8 cellular contexts compared by ENCODE assay signal in genomic region chr1:84892657-84893618, GRCh38. TPM values are rescaled to one million over a fixed set of nuclear protein-coding genes. Genes with fewer than 3 reads are reported as not detected.
A peak's percentile ranks its signal among the peaks of the same experiment; 100 is the strongest.
DNase-seq lines count a peak whose midpoint lies in the region; ATAC-seq lines count a peak whose summit lies in the region.

Gene LPAR3 (minus strand): TSS chr1:84893206. CDS start chr1:84866120, 27,086 bp downstream.

- H3K36me3 Mint-ChIP-seq in activated naive CD8-positive, alpha-beta T cell treated with anti-CD3 and anti-CD28 coated beads for 36 hours = no peaks in the 10 kb centered on the region

- H3K27me3 Mint-ChIP-seq in activated naive CD8-positive, alpha-beta T cell treated with anti-CD3 and anti-CD28 coated beads for 36 hours = peaks cover 34% of the 10 kb centered on the region

- H3K9me3 ChIP-seq in iPS-18c (ENCODE audit: control insufficient read depth, insufficient read depth, low read length) = no peaks in the 10 kb centered on the region

- ATAC-seq in HG03460 (IDR thresholded peaks at IDR 0.05; ENCODE audit: unreplicated experiment) (no peak), GM21526 (IDR thresholded peaks at IDR 0.05; ENCODE audit: low FRiP score, unreplicated experiment) (no peak), GM21515 (IDR thresholded peaks at IDR 0.05; ENCODE audit: unreplicated experiment) (no peak)

- H3K9me3 Mint-ChIP-seq in activated naive CD8-positive, alpha-beta T cell treated with anti-CD3 and anti-CD28 coated beads for 36 hours = no peaks in the 10 kb centered on the region

- peak within 1 kb of the TSS; percentile 77 for H3K4me3 Mint-ChIP-seq in activated naive CD8-positive, alpha-beta T cell treated with anti-CD3 and anti-CD28 coated beads for 36 hours

- DNase-seq in EL (peak; percentile 58), NCI-H510A (lab: John Stamatoyannopoulos, UW) (peak; percentile 52)
- DNase-seq in activated naive CD8-positive, alpha-beta T cell treated with anti-CD3 and anti-CD28 coated beads for 36 hours = peak; percentile 64
- peak in 2 of 3 experiments; percentile 2 to 26 for DNase-seq in stimulated activated CD4-positive, alpha-beta T cell treated with anti-CD3 and anti-CD28 coated beads, TNF-alpha, amount 100 ng/mL, for 24 hours (ENCODE audit: low read depth in 3 of 3)

- H3K4me3 ChIP-seq in iPS-18c (ENCODE audit: insufficient read depth, low read depth, low read length) = peak within 1 kb of the TSS; percentile 63

- H3K27ac Mint-ChIP-seq in activated naive CD8-positive, alpha-beta T cell treated with anti-CD3 and anti-CD28 coated beads for 36 hours = peak within 1 kb of the TSS; percentile 17

- peaks cover 14% of the 10 kb centered on the region for H3K4me1 Mint-ChIP-seq in activated naive CD8-positive, alpha-beta T cell treated with anti-CD3 and anti-CD28 coated beads for 36 hours

RNA-seq across cellular contexts. Expression of gene LPAR3, which starts in this region (rescaled TPM):
- 1 to 10 TPM; 1.1 to 1.4 TPM for total RNA-seq in activated naive CD8-positive, alpha-beta T cell treated with anti-CD3 and anti-CD28 coated beads for 36 hours

Comparison
In these comparisons a context has a peak if more than half of its experiments do, and no peak if none do; other contexts are left out.
1. DNase-seq: peak in every context shown above with its lines; median percentile 64 in activated naive CD8-positive, alpha-beta T cell treated with anti-CD3 and anti-CD28 coated beads for 36 hours; 58 in EL; 52 in NCI-H510A; 14 in stimulated activated CD4-positive, alpha-beta T cell treated with anti-CD3 and anti-CD28 coated beads, TNF-alpha, amount 100 ng/mL, for 24 hours.